Comparison of ENCODE assay signal across 6 cellular contexts in genomic region chr2:15963109-15963976, GRCh38. TPM values are rescaled to one million over a fixed set of nuclear protein-coding genes. Genes with fewer than 3 reads are reported as not detected.
"Had no signal": no experiment of that assay in that cellular context is flagged by ENCODE, and none has a peak within 500 bp of the region (broad histone marks: within the 10 kb centered on the region; RNA-seq: fewer than 3 reads in every experiment).

No MANE protein-coding gene starts in this region.

RNA-seq across cellular contexts. Expression of gene MYCN, which starts 23.0 kb away (rescaled TPM):
- total RNA-seq: myocyte had no signal
- polyA plus RNA-seq: immature natural killer cell; keratinocyte; mammary epithelial cell; naive thymus-derived CD4-positive, alpha-beta T cell; naive thymus-derived CD8-positive, alpha-beta T cell had no signal
